Comparison of ENCODE assay signal across 12 cellular contexts in genomic region chr2:237982039-237982725, GRCh38.
"Had no signal": no experiment of that assay in that cellular context is flagged by ENCODE, and none has a peak within 500 bp of the region (broad histone marks: within the 10 kb centered on the region; RNA-seq: fewer than 3 reads in every experiment).

No MANE protein-coding gene starts in this region.

- H3K27ac Mint-ChIP-seq: nephron had no signal

- ATAC-seq: left colon had no signal

- H3K9me3 ChIP-seq: SJCRH30, tibial nerve had no signal

- H3K4me3 ChIP-seq: coronary artery, SJCRH30, tibial nerve had no signal

- H3K36me3 ChIP-seq: SJCRH30 had no signal

- H3K27me3 ChIP-seq: SJCRH30, tibial nerve had no signal

- DNase-seq: activated T-cell treated with anti-CD3 and anti-CD28 coated beads, Interleukin-2, amount 50 U/mL, for 1 hour; central memory CD4-positive, alpha-beta T cell; effector CD4-positive, alpha-beta T cell; left colon; mammary epithelial cell; SJCRH30; stimulated activated CD4-positive, alpha-beta T cell treated with anti-CD3 and anti-CD28 coated beads, Interleukin-15, amount 100 ng/mL, for 24 hours; stimulated activated CD4-positive, alpha-beta T cell treated with anti-CD3 and anti-CD28 coated beads, Interleukin-4, amount 100 ng/mL, for 4 hours had no signal

- H3K27ac ChIP-seq: coronary artery, SJCRH30, tibial nerve, VCaP had no signal

- H3K4me1 ChIP-seq: SJCRH30 had no signal

- H3K4me3 Mint-ChIP-seq: nephron had no signal
